ENCODE assay signal across 8 cellular contexts in the genomic region with DNA sequence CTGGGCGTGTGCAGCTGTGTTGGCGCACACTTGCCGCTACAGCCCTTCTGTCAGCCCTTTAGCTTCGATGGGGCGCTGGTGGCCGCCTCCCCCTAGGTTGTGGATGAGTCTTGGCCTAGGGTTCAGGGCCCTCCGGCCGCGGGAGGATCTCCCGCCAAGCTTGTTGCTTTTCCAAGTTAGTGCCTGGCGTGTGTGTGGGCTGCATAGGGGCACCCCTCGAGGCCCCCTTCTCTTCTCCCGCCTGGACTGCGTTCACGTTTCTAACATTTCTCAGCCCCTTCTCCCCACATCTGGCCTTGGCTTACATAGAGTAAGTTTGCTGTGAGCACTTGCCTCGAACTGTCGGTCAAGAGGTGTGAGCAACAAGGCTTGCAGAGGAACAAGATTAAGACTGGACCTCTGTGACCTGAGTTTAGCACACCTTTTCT. TPM values are rescaled to one million over a fixed set of nuclear protein-coding genes. Genes with fewer than 3 reads are reported as not detected.
DNase-seq lines count a peak whose midpoint lies in the region; ATAC-seq, FAIRE-seq and TF ChIP-seq lines count a peak whose summit lies in the region.

No MANE protein-coding gene starts in this region.

- H3K27me3 ChIP-seq in heart left ventricle (no peaks in the 10 kb centered on the region), mammary epithelial cell (ENCODE audit: insufficient read depth, low read length) (no peaks in the 10 kb centered on the region)

- dilution Hi-C loops in mammary epithelial cell (cut with HindIII; ENCODE audit: low sequenced_read_pairs), result no loop called here

- peak overlapping the region; percentile 49 for H3K9ac ChIP-seq in mammary epithelial cell (ENCODE audit: insufficient read depth, low read length)

- H2AFZ ChIP-seq in mammary epithelial cell (ENCODE audit: low read depth, low read length), result peak overlapping the region; percentile 96

- DNase-seq in heart left ventricle, result no peak
- DNase-seq in left ventricle myocardium superior, result no peak
- no peak for DNase-seq in mammary epithelial cell
- no peak for DNase-seq in mucosa of descending colon
- DNase-seq in RCC 7860 (ENCODE audit: low spot score), result no peak
- DNase-seq in GM10266 (ENCODE audit: extremely low spot score), result no peak
- DNase-seq in activated CD4-positive, alpha-beta T cell treated with anti-CD3 and anti-CD28 coated beads, Interleukin-2, amount 50 U/mL, for 48 hours, result no peak

- H3K9me3 ChIP-seq in heart left ventricle (no peaks in the 10 kb centered on the region), mammary epithelial cell (replicated peaks; ENCODE audit: insufficient read depth, low read length) (no peaks in the 10 kb centered on the region), mucosa of descending colon (no peaks in the 10 kb centered on the region)

- no TSS peak for BruUV-seq in mammary epithelial cell (replicated peaks; lab: Mats Ljungman, UMichigan)

- ATAC-seq in heart left ventricle (no peak), left ventricle myocardium superior (no peak), mucosa of descending colon (no peak), HG03457 (IDR thresholded peaks at IDR 0.05; ENCODE audit: unreplicated experiment) (no peak)

- no peak for TF ChIP-seq POLR2A in heart left ventricle (IDR thresholded peaks at IDR 0.05)

- no peak for TF ChIP-seq CTCF in heart left ventricle (IDR thresholded peaks at IDR 0.05)
- no peak for TF ChIP-seq CTCF in mammary epithelial cell (conservative IDR thresholded peaks at IDR 0.05 in 1 of 2, IDR thresholded peaks at IDR 0.05 in 1 of 2; ENCODE audit: extremely low read depth in 1 of 2, insufficient read depth in 1 of 2, low read depth in 1 of 2, low read length in 2 of 2)
- no peak for TF ChIP-seq CTCF in mucosa of descending colon (IDR thresholded peaks at IDR 0.05)
- no peak for TF ChIP-seq CTCF in GM10266 (IDR thresholded peaks at IDR 0.05; ENCODE audit: control insufficient read depth, insufficient read depth, low read depth, missing control alignments)

- no peaks in the 10 kb centered on the region for H4K20me1 ChIP-seq in mammary epithelial cell (ENCODE audit: insufficient read depth, low read length)

- H3K4me2 ChIP-seq in mammary epithelial cell (ENCODE audit: insufficient read depth, low read depth, low read length), result peak overlapping the region; percentile 96

- H3K36me3 ChIP-seq in heart left ventricle (peaks cover 0 to 7% (median 0%) of the 10 kb centered on the region in 9 donors), mammary epithelial cell (ENCODE audit: insufficient read depth, low read length) (no peaks in the 10 kb centered on the region), mucosa of descending colon (ENCODE audit: low read depth) (no peaks in the 10 kb centered on the region)

- H3K4me1 ChIP-seq in heart left ventricle (peaks cover 0 to 35% (median 18%) of the 10 kb centered on the region in 12 donors), mammary epithelial cell (ENCODE audit: insufficient read depth, low read length) (peaks cover 21% of the 10 kb centered on the region), mucosa of descending colon (ENCODE audit: low read depth) (peaks cover 8% of the 10 kb centered on the region)

- CTCF ChIA-PET in mammary epithelial cell (lab: Charles Lee; ENCODE audit: low non-redundant PET), result interaction anchor here (0.6 kb wide), 1 partner anchor 694 kb away, joined by 4 read pairs; no protein-coding TSS in a partner anchor

- peak overlapping the region; percentile 84 to 96 (median 92) for H3K27ac ChIP-seq in heart left ventricle
- no peak overlapping the region for H3K27ac ChIP-seq in mammary epithelial cell (ENCODE audit: insufficient read depth, low read depth, low read length)

- intact Hi-C loops in heart left ventricle (cut with DNase I) (loop anchor here in 5 of 10 donors (2.0 to 5.0 kb wide), 3 partner anchors 32 to 37 kb away; a partner anchor contains a TSS), left ventricle myocardium superior (cut with micrococcal nuclease) (no loop called here), mammary epithelial cell (cut with micrococcal nuclease) (loop anchor here (1.0 to 5.0 kb wide), 4 partner anchors 21 to 187 kb away; a partner anchor contains a TSS), mucosa of descending colon (cut with DNase I, micrococcal nuclease) (no loop called here)

- peaks cover 36% of the 10 kb centered on the region for H3K79me2 ChIP-seq in mammary epithelial cell (ENCODE audit: insufficient read depth, low read length)

- 6 to 8% (median 7%) methylated on average over 14 to 17 of the region's 17 CpGs for WGBS in heart left ventricle, 4 donors
- WGBS in mammary epithelial cell (ENCODE audit: low coverage, missing lambda C conversion rate), result 39% methylated on average over 7 of the region's 17 CpGs

- in situ Hi-C loops in mammary epithelial cell (cut with MboI; ENCODE audit: low sequenced_read_pairs in 2 of 2), result loop anchor here in 1 of 2 donors (25.0 kb wide), 2 partner anchors 192 to 1017 kb away; no protein-coding TSS in a partner anchor

- H3K4me3 ChIP-seq in heart left ventricle, result peak overlapping the region; percentile 64 to 91 (median 78)
- peak overlapping the region; percentile 67 to 92 (median 83) for H3K4me3 ChIP-seq in mammary epithelial cell (replicated peaks in 1 of 3; ENCODE audit: insufficient read depth in 1 of 3, low read depth in 2 of 3, low read length in 3 of 3)
- H3K4me3 ChIP-seq in mucosa of descending colon, result peak overlapping the region; percentile 25

- no peak for FAIRE-seq in RCC 7860 (lab: Jason Lieb, UNC)

RNA-seq across cellular contexts. Expression of a gene that starts 0.4 kb away (rescaled TPM):
- total RNA-seq in heart left ventricle (100 to 1,000 TPM in 8 of 9 donors, 10 to 100 TPM in 1; 73.4 to 363 (median 205) TPM), left ventricle myocardium superior (154 TPM), mammary epithelial cell (10 to 100 TPM; 18.2 to 36.4 TPM), mucosa of descending colon (10 to 100 TPM in 2 of 3 donors, 1 to 10 TPM in 1; 8.9 to 27.0 (median 14.9) TPM)
- polyA plus RNA-seq in heart left ventricle (100 to 1,000 TPM in 1 of 2 donors, 10 to 100 TPM in 1; 50.7 to 148 TPM), mammary epithelial cell (24.3 TPM)
- polyA minus RNA-seq in mammary epithelial cell, result 14.9 TPM

RNA-seq across cellular contexts. Expression of a gene that starts 33.5 kb away (rescaled TPM):
- total RNA-seq in heart left ventricle, result 10 to 100 TPM in 8 of 9 donors, 1 to 10 TPM in 1; 7.6 to 24.0 (median 17.7) TPM
- 10 to 100 TPM in 1 of 2 donors, 1 to 10 TPM in 1; 4.4 to 10.8 TPM for polyA plus RNA-seq in heart left ventricle
- 14.7 TPM for total RNA-seq in left ventricle myocardium superior
- 10 to 100 TPM; 16.7 to 31.5 TPM for total RNA-seq in mammary epithelial cell
- polyA plus RNA-seq in mammary epithelial cell, result 11.2 TPM
- 16.4 TPM for polyA minus RNA-seq in mammary epithelial cell
- total RNA-seq in mucosa of descending colon, result 10 to 100 TPM; 21.9 to 28.7 (median 27.5) TPM

RNA-seq across cellular contexts. Expression of a gene that starts 54.4 kb away (rescaled TPM):
- total RNA-seq in heart left ventricle (1 to 10 TPM; 2.4 to 8.1 (median 3.4) TPM), left ventricle myocardium superior (3.1 TPM), mammary epithelial cell (1 to 10 TPM; 8.0 to 8.8 TPM), mucosa of descending colon (10 to 100 TPM in 1 of 3 donors, 1 to 10 TPM in 2; 5.9 to 11.4 (median 9.6) TPM)
- polyA plus RNA-seq in heart left ventricle (1 to 10 TPM; 2.5 to 3.9 TPM), mammary epithelial cell (6.1 TPM)
- not detected for polyA minus RNA-seq in mammary epithelial cell

Comparison
In these comparisons a context has a peak if more than half of its experiments do, and no peak if none do; other contexts are left out.
1. H3K4me3 ChIP-seq: peak in every context shown above with its lines; median percentile 83 in mammary epithelial cell; 78 in heart left ventricle; 25 in mucosa of descending colon.